1 cellular context compared by ENCODE assay signal in genomic region chr2:156189584-156189983, GRCh38.
TF ChIP-seq lines count a peak whose summit lies in the region.

No MANE protein-coding gene starts in this region.

TF ChIP-seq in HepG2, 621 proteins besides CTCF, POLR2A, EP300 and RAD21 (continued from another document):
- no peak for TF ChIP-seq ZNF142 (CRISPR knock-in tag; IDR thresholded peaks at IDR 0.05)
- no peak for TF ChIP-seq ONECUT2 (CRISPR knock-in tag; IDR thresholded peaks at IDR 0.05)
- TF ChIP-seq MTF2 (CRISPR knock-in tag; IDR thresholded peaks at IDR 0.05; ENCODE audit: borderline replicate concordance) = 0 out of 2 replicates have a peak, but pooled peaks have one; percentile 4
- no peak for TF ChIP-seq MTERF4 (CRISPR knock-in tag; IDR thresholded peaks at IDR 0.05)
- peak; percentile 66; the same call in 1 of the 2 replicates for TF ChIP-seq CEBPB (IDR thresholded peaks at IDR 0.05; ENCODE audit: borderline replicate concordance, low read depth, low read length)
